8 cellular contexts compared by ENCODE assay signal in the genomic region with DNA sequence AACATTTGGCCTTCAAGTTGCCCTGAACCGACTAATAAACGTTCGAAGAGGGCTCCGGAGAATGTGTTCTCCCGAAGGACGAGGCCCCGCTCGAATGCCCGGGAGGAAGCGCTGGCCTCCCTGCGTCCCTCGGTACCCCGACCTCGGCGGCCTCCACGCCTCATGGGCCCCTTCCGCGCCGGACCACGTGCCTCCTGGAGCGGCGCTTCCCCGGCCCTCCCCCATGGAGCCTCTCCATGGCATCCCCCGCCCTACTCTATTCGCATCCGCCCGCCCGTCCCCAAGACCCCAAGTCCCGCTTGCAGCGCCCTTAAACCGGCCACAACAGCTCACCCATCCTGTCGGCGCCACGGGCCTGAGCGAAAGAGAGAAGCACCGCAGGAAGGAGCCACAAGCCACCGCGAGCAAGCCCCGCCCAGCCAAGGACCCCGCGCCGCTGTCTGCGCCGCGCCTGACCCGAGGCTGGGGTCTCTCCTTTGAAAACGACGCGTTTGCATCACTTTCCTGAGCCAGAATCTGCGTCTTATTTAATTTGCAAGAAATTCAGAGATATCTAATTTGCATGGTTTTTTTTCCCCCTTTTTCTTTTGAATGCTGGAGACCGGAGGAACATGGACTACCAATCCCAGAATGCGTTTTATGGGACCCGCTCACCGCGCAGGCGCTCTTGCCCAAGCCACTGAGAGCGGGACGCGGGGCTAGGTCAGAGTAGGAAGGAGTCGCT. TPM values are rescaled to one million over a fixed set of nuclear protein-coding genes. Genes with fewer than 3 reads are reported as not detected.
DNase-seq lines count a peak whose midpoint lies in the region; ATAC-seq and TF ChIP-seq lines count a peak whose summit lies in the region.

A gene (minus strand): TSS at position 368 of the 724 bp plus-strand sequence. CDS start 31 bp downstream, at position 337.

- WGBS in lung, 2 donors, result 0% methylated on average over 57 to 60 of the region's 60 CpGs

- CTCF ChIA-PET in activated CD8-positive, alpha-beta T cell treated with anti-CD3 and anti-CD28 coated beads for 36 hours (lab: Charles Lee), result interaction anchor here (1.8 kb wide), 1 partner anchor 35 kb away, joined by 4 read pairs; no protein-coding TSS in a partner anchor

- TF ChIP-seq CTCF in activated CD8-positive, alpha-beta T cell treated with anti-CD3 and anti-CD28 coated beads for 36 hours (IDR thresholded peaks at IDR 0.05), result no peak
- TF ChIP-seq CTCF in lung (IDR thresholded peaks at IDR 0.05; ENCODE audit: control extremely low read depth, extremely low read depth), result no peak

- intact Hi-C loops in activated CD8-positive, alpha-beta T cell treated with anti-CD3 and anti-CD28 coated beads for 36 hours (cut with micrococcal nuclease), result no loop called here

- peak within 1 kb of the TSS; percentile 91 to 100 (median 94) for H3K4me3 Mint-ChIP-seq in CD4-positive, CD25-positive, alpha-beta regulatory T cell
- H3K4me3 Mint-ChIP-seq in activated CD8-positive, alpha-beta T cell treated with anti-CD3 and anti-CD28 coated beads for 36 hours, result peak within 1 kb of the TSS; percentile 89

- peak within 1 kb of the TSS; percentile 74 for H3K27ac ChIP-seq in CD4-positive, CD25-positive, alpha-beta regulatory T cell (ENCODE audit: insufficient read depth, low read length, poor library complexity, severe bottlenecking)
- peak within 1 kb of the TSS; percentile 82 to 88 for H3K27ac ChIP-seq in lung (ENCODE audit: low read depth in 1 of 2, low read length in 1 of 2)

- peak within 1 kb of the TSS; percentile 97 to 100 (median 98) for H3K27ac Mint-ChIP-seq in CD4-positive, CD25-positive, alpha-beta regulatory T cell
- peak within 1 kb of the TSS; percentile 100 for H3K27ac Mint-ChIP-seq in activated CD8-positive, alpha-beta T cell treated with anti-CD3 and anti-CD28 coated beads for 36 hours

- H3K4me1 ChIP-seq in CD4-positive, CD25-positive, alpha-beta regulatory T cell (ENCODE audit: control insufficient read depth, insufficient read depth, low read length, poor library complexity, severe bottlenecking), result peaks cover 30% of the 10 kb centered on the region
- H3K4me1 ChIP-seq in lung (ENCODE audit: control insufficient read depth in 2 of 2, insufficient read depth in 2 of 2, low read length in 2 of 2), result peaks cover 3 to 12% of the 10 kb centered on the region in 2 donors

- H3K27me3 ChIP-seq in CD4-positive, CD25-positive, alpha-beta regulatory T cell (ENCODE audit: control insufficient read depth, insufficient read depth, low read length), result no peaks in the 10 kb centered on the region
- H3K27me3 ChIP-seq in lung (ENCODE audit: control insufficient read depth, insufficient read depth), result no peaks in the 10 kb centered on the region

- H3K27me3 Mint-ChIP-seq in CD4-positive, CD25-positive, alpha-beta regulatory T cell, result no peaks in the 10 kb centered on the region
- no peaks in the 10 kb centered on the region for H3K27me3 Mint-ChIP-seq in activated CD8-positive, alpha-beta T cell treated with anti-CD3 and anti-CD28 coated beads for 36 hours

- H3K36me3 Mint-ChIP-seq in CD4-positive, CD25-positive, alpha-beta regulatory T cell, result peaks cover 21% of the 10 kb centered on the region
- H3K36me3 Mint-ChIP-seq in activated CD8-positive, alpha-beta T cell treated with anti-CD3 and anti-CD28 coated beads for 36 hours (ENCODE audit: low read depth), result peaks cover 52% of the 10 kb centered on the region

- peaks cover 14 to 45% (median 25%) of the 10 kb centered on the region in 4 donors for H3K4me1 Mint-ChIP-seq in CD4-positive, CD25-positive, alpha-beta regulatory T cell
- peaks cover 39% of the 10 kb centered on the region for H3K4me1 Mint-ChIP-seq in activated CD8-positive, alpha-beta T cell treated with anti-CD3 and anti-CD28 coated beads for 36 hours (ENCODE audit: low read depth)

- POLR2A ChIA-PET in activated CD8-positive, alpha-beta T cell treated with anti-CD3 and anti-CD28 coated beads for 36 hours (lab: Charles Lee), result interaction anchor here (0.7 to 2.0 kb wide), 13 partner anchors 8 to 528 kb away, joined by 3 to 10 read pairs (median 4); a partner anchor contains a TSS

- peak; percentile 92 to 94 for ATAC-seq in CD4-positive, CD25-positive, alpha-beta regulatory T cell (ENCODE audit: low read depth in 2 of 2)
- ATAC-seq in GM19438 (IDR thresholded peaks at IDR 0.05; ENCODE audit: low read depth, unreplicated experiment), result peak; percentile 92
- peak; percentile 78 for ATAC-seq in HG03575 (IDR thresholded peaks at IDR 0.05; ENCODE audit: extremely low read depth, insufficient number of reproducible peaks, low FRiP score, unreplicated experiment)
- peak; percentile 95 for ATAC-seq in activated CD8-positive, alpha-beta T cell treated with anti-CD3 and anti-CD28 coated beads for 36 hours
- peak; percentile 96 for ATAC-seq in lung (ENCODE audit: insufficient read depth, low FRiP score)

- H3K9me3 Mint-ChIP-seq in CD4-positive, CD25-positive, alpha-beta regulatory T cell, result no peaks in the 10 kb centered on the region
- no peaks in the 10 kb centered on the region for H3K9me3 Mint-ChIP-seq in activated CD8-positive, alpha-beta T cell treated with anti-CD3 and anti-CD28 coated beads for 36 hours

- H3K36me3 ChIP-seq in CD4-positive, CD25-positive, alpha-beta regulatory T cell (ENCODE audit: control insufficient read depth, insufficient read depth, low read length), result peaks cover 25% of the 10 kb centered on the region
- H3K36me3 ChIP-seq in lung (ENCODE audit: control insufficient read depth in 2 of 2, insufficient read depth in 2 of 2, low read length in 2 of 2), result peaks cover 12 to 15% of the 10 kb centered on the region in 2 donors

- peak within 1 kb of the TSS; percentile 95 for H3K4me3 ChIP-seq in CD4-positive, CD25-positive, alpha-beta regulatory T cell (ENCODE audit: low read depth, low read length)
- H3K4me3 ChIP-seq in lung, result peak within 1 kb of the TSS; percentile 92

- no peaks in the 10 kb centered on the region for H3K9me3 ChIP-seq in CD4-positive, CD25-positive, alpha-beta regulatory T cell (ENCODE audit: control insufficient read depth in 2 of 2, low read length in 2 of 2)
- H3K9me3 ChIP-seq in lung (ENCODE audit: control insufficient read depth in 2 of 2, insufficient read depth in 1 of 2, low read length in 1 of 2), result no peaks in the 10 kb centered on the region

- DNase-seq in CD4-positive, CD25-positive, alpha-beta regulatory T cell, result peak; percentile 79 to 93 (median 88)
- DNase-seq in NCI-H82 treated with DMSO at 0.1 percent for 48 hours (lab: John Stamatoyannopoulos, UW; ENCODE audit: unreplicated experiment) (peak; percentile 72), lung (ENCODE audit: low spot score) (peak; percentile 91)
- DNase-seq in activated CD8-positive, alpha-beta T cell treated with anti-CD3 and anti-CD28 coated beads for 36 hours, result peak; percentile 92
- peak; percentile 78 for DNase-seq in effector CD4-positive, alpha-beta T cell
- peak; percentile 76 to 81 (median 77) for DNase-seq in stimulated activated CD4-positive, alpha-beta T cell treated with anti-CD3 and anti-CD28 coated beads, TNF-alpha, amount 100 ng/mL, for 4 hours (ENCODE audit: low read depth in 3 of 3)

RNA-seq across cellular contexts. Expression of the gene that starts here (rescaled TPM):
- total RNA-seq in CD4-positive, CD25-positive, alpha-beta regulatory T cell, result 2,211 TPM
- polyA plus RNA-seq in CD4-positive, CD25-positive, alpha-beta regulatory T cell, result 1,000 to 10,000 TPM; 2,256 to 3,406 (median 3,042) TPM
- 1,000 to 10,000 TPM; 3,299 to 3,303 TPM for total RNA-seq in activated CD8-positive, alpha-beta T cell treated with anti-CD3 and anti-CD28 coated beads for 36 hours
- 1,000 to 10,000 TPM; 1,189 to 2,241 TPM for total RNA-seq in lung
- 1,000 to 10,000 TPM; 1,715 to 3,271 TPM for polyA plus RNA-seq in lung

Comparison
In these comparisons a context has a peak if more than half of its experiments do, and no peak if none do; other contexts are left out.
1. Peak in every context shown above with its lines: DNase-seq, ATAC-seq, H3K4me3 ChIP-seq and H3K27ac ChIP-seq.